8 cellular contexts compared by ENCODE assay signal in genomic region chr6:139881728-139882211, GRCh38.
DNase-seq lines count a peak whose midpoint lies in the region; ATAC-seq, FAIRE-seq and TF ChIP-seq lines count a peak whose summit lies in the region.

No MANE protein-coding gene starts in this region.

- H2AFZ ChIP-seq in fibroblast of lung (ENCODE audit: low read length) = peak overlapping the region; percentile 24

- in situ Hi-C loops in KBM-7 (cut with MboI; ENCODE audit: low pct_unique_long_range_greater_than_20kb, low sequenced_read_pairs) = no loop called here

- no peaks in the 10 kb centered on the region for H3K27me3 ChIP-seq in fibroblast of lung (ENCODE audit: control insufficient read depth, insufficient read depth, low read length)

- peak; percentile 53 to 63 for TF ChIP-seq RAD21 in A549 (conservative IDR thresholded peaks at IDR 0.05 in 1 of 2, IDR thresholded peaks at IDR 0.05 in 1 of 2)

- H3K36me3 ChIP-seq in fibroblast of lung (ENCODE audit: control insufficient read depth, insufficient read depth, low read length) = no peaks in the 10 kb centered on the region

- no peak for TF ChIP-seq POLR2A in A549 (IDR thresholded peaks at IDR 0.05; ENCODE audit: low read length)

- POLR2A ChIA-PET in A549 (lab: Yijun Ruan, JAX) = no interaction called here

- H3K4me3 Mint-ChIP-seq in neural crest cell = peak overlapping the region; percentile 39

- H3K4me1 Mint-ChIP-seq in neural crest cell = peaks cover 69% of the 10 kb centered on the region

- peaks cover 4% of the 10 kb centered on the region for H3K36me3 Mint-ChIP-seq in neural crest cell (ENCODE audit: low read depth)

- CTCF ChIA-PET in A549 (lab: Yijun Ruan, JAX) = interaction anchor here (0.6 to 1.5 kb wide), 5 partner anchors 9 to 509 kb away, joined by 3 to 5 read pairs (median 4); no protein-coding TSS in a partner anchor

- peaks cover 8% of the 10 kb centered on the region; the same call in 2 of the 3 replicates for H3K4me1 ChIP-seq in A549
- peaks cover 18% of the 10 kb centered on the region for H3K4me1 ChIP-seq in fibroblast of lung (ENCODE audit: control insufficient read depth, extremely low read depth, insufficient read depth, low read length)

- H3K79me2 ChIP-seq in fibroblast of lung (ENCODE audit: control insufficient read depth, insufficient read depth, low read length) = no peaks in the 10 kb centered on the region

- WGBS in A549 (ENCODE audit: missing lambda C conversion rate) = 74% methylated on average over 2 of the region's 2 CpGs

- peak overlapping the region in 1 of 2 experiments; percentile 45; a peak in 1 of 6 replicates for H3K27ac ChIP-seq in A549
- H3K27ac ChIP-seq in fibroblast of lung (ENCODE audit: insufficient read depth, low read length) = peak overlapping the region; percentile 50

- H3K9me3 ChIP-seq in A549 = no peaks in the 10 kb centered on the region
- no peaks in the 10 kb centered on the region for H3K9me3 ChIP-seq in fibroblast of lung (ENCODE audit: control insufficient read depth, insufficient read depth, low read depth, low read length)

- no peak for FAIRE-seq in A549 (lab: Jason Lieb, UNC)

- DNase-seq in A549 (ENCODE audit: low read depth in 1 of 2, low spot score in 1 of 2) (peak; percentile 13 to 36), ELR (ENCODE audit: low read depth) (peak; percentile 66), H4 (ENCODE audit: low spot score) (peak; percentile 31), KBM-7 (peak; percentile 71), SK-N-DZ (ENCODE audit: low spot score) (peak; percentile 50), fibroblast of lung (ENCODE audit: low read depth in 2 of 2) (peak; percentile 38 to 46), neural crest cell (ENCODE audit: low read depth, low spot score) (peak; percentile 43), GF-D8 (lab: John Stamatoyannopoulos, UW) (no peak)

- peak in 1 of 2 experiments; percentile 79; a peak in 3 of 6 replicates for ATAC-seq in A549

- H3K9ac ChIP-seq in fibroblast of lung (ENCODE audit: insufficient read depth, low read length) = no peak overlapping the region

- TF ChIP-seq CTCF in A549 (IDR thresholded peaks at IDR 0.05) = peak; percentile 45
- peak; percentile 22 to 50 for TF ChIP-seq CTCF in fibroblast of lung (conservative IDR thresholded peaks at IDR 0.05 in 1 of 2, IDR thresholded peaks at IDR 0.05 in 1 of 2; ENCODE audit: low read depth in 1 of 2, low read length in 2 of 2)
- TF ChIP-seq CTCF in neural crest cell (conservative IDR thresholded peaks at IDR 0.05) = peak; percentile 73

- H3K4me2 ChIP-seq in A549 = no peak overlapping the region
- peak overlapping the region; percentile 72 for H3K4me2 ChIP-seq in fibroblast of lung (ENCODE audit: extremely low read depth, insufficient read depth, low read length)

- H3K27me3 Mint-ChIP-seq in neural crest cell (ENCODE audit: low read depth) = no peaks in the 10 kb centered on the region

- H3K4me3 ChIP-seq in A549 (no peak overlapping the region), fibroblast of lung (replicated peaks in 1 of 4; ENCODE audit: control extremely low read depth in 1 of 4, insufficient read depth in 1 of 4, low read depth in 3 of 4, low read length in 4 of 4) (no peak overlapping the region)

- H3K27ac Mint-ChIP-seq in neural crest cell (ENCODE audit: unreplicated experiment) = peak overlapping the region; percentile 96

- H4K20me1 ChIP-seq in fibroblast of lung (ENCODE audit: control insufficient read depth, extremely low read depth, insufficient read depth, low read length) = no peaks in the 10 kb centered on the region

- peaks cover 7% of the 10 kb centered on the region for H3K9me3 Mint-ChIP-seq in neural crest cell

- no peak for TF ChIP-seq EP300 in A549 (IDR thresholded peaks at IDR 0.05)

TF ChIP-seq in A549, 52 proteins besides CTCF, POLR2A, EP300 and RAD21:
- TF ChIP-seq HDAC2 (IDR thresholded peaks at IDR 0.05) (no peak), SMC3 (IDR thresholded peaks at IDR 0.05) (peak; percentile 67)
TF ChIP-seq in A549: peak in this region for 1.
